ENCODE assay signal across 15 cellular contexts in genomic region chr11:7281083-7281482, GRCh38. TPM values are rescaled to one million over a fixed set of nuclear protein-coding genes. Genes with fewer than 3 reads are reported as not detected.
DNase-seq lines count a peak whose midpoint lies in the region; ATAC-seq and TF ChIP-seq lines count a peak whose summit lies in the region.
"Had no signal": no experiment of that assay in that cellular context is flagged by ENCODE, and none has a peak within 500 bp of the region (broad histone marks: within the 10 kb centered on the region; RNA-seq: fewer than 3 reads in every experiment).

No MANE protein-coding gene starts in this region.

- no peak overlapping the region for H3K27ac ChIP-seq in GM23338 (ENCODE audit: low read depth)
- no peak overlapping the region for H3K27ac ChIP-seq in mesendoderm (ENCODE audit: low read depth, low read length)
- no peak overlapping the region for H3K27ac ChIP-seq in coronary artery
- H3K27ac ChIP-seq in spleen, result no peak overlapping the region
- H3K27ac ChIP-seq: lower lobe of right lung had no signal

- H3K4me1 ChIP-seq in GM23338 (ENCODE audit: insufficient read depth) (no peaks in the 10 kb centered on the region), mesendoderm (ENCODE audit: control insufficient read depth, low read depth, low read length) (no peaks in the 10 kb centered on the region), spleen (no peaks in the 10 kb centered on the region)
- H3K4me1 ChIP-seq: lower lobe of right lung had no signal

- H2AFZ ChIP-seq in GM23338, result no peak overlapping the region

- H3K4me3 ChIP-seq in GM23338 (no peak overlapping the region), mesendoderm (ENCODE audit: low read length) (no peak overlapping the region), coronary artery (no peak overlapping the region), spleen (no peak overlapping the region)
- H3K4me3 ChIP-seq: lower lobe of right lung had no signal

- no peak overlapping the region for H2BK5ac ChIP-seq in mesendoderm (ENCODE audit: low read length)

- peaks cover 0 to 15% (median 12%) of the 10 kb centered on the region in 8 donors for H3K9me3 ChIP-seq in spleen

- H3K36me3 ChIP-seq in GM23338 (ENCODE audit: insufficient read depth) (peaks cover 6% of the 10 kb centered on the region; the same call in 1 of the 2 replicates), mesendoderm (ENCODE audit: control insufficient read depth, insufficient read depth, low read length) (no peaks in the 10 kb centered on the region), spleen (no peaks in the 10 kb centered on the region)
- H3K36me3 ChIP-seq: lower lobe of right lung had no signal

- H3K4me2 ChIP-seq in GM23338 (no peak overlapping the region), mesendoderm (ENCODE audit: low read length) (no peak overlapping the region)

- TF ChIP-seq CTCF in GM23338 (conservative IDR thresholded peaks at IDR 0.05; ENCODE audit: low read depth in 2 of 2) (no peak), coronary artery (IDR thresholded peaks at IDR 0.05) (no peak), spleen (IDR thresholded peaks at IDR 0.05 in 8 of 11, conservative IDR thresholded peaks at IDR 0.05 in 3 of 11) (no peak)

- H3K18ac ChIP-seq in mesendoderm (ENCODE audit: low read length), result no peak overlapping the region

- no peaks in the 10 kb centered on the region for H3K79me1 ChIP-seq in mesendoderm (ENCODE audit: low read length)

- no CpG with 5 or more reads among the region's 1 CpG for WGBS in mesendoderm (ENCODE audit: extremely low coverage, insufficient coverage, low lambda C conversion rate)
- WGBS in spleen, 5 donors, result 72 to 93% (median 76%) methylated on average over 1 of the region's 1 CpG

- H3F3A ChIP-seq in GM23338 (replicated peaks; ENCODE audit: low read depth), result no peaks in the 10 kb centered on the region

- no peak overlapping the region for H3K9ac ChIP-seq in mesendoderm (ENCODE audit: low read length)

- H2AK5ac ChIP-seq in mesendoderm (ENCODE audit: low read length), result no peak overlapping the region

- DNase-seq in GM23338 (ENCODE audit: low spot score) (peak; percentile 37), RPMI7951 (ENCODE audit: low read depth) (peak; percentile 7), dermis microvascular lymphatic vessel endothelial cell (ENCODE audit: low read depth in 2 of 2) (peak; percentile 28 to 67), mesendoderm (peak; percentile 92), coronary artery (ENCODE audit: low spot score) (no peak), SKM-1 treated with dmso at 0.1 percent for 144 hours (lab: John Stamatoyannopoulos, UW; ENCODE audit: unreplicated experiment) (no peak), spleen (no peak)
- DNase-seq: activated gamma-delta T cell treated with Interleukin-2 at 50 U/mL for 16 hours; effector CD4-positive, alpha-beta T cell; lower lobe of right lung; NCI-H2029 treated with DMSO at 0.1 percent for 48 hours; RPMI8226 had no signal

- peaks cover 2% of the 10 kb centered on the region for H3K27me3 Mint-ChIP-seq in GM23338 (ENCODE audit: insufficient read depth, low read depth, poor library complexity)

- ATAC-seq in GM23338 (no peak), GM18511 (IDR thresholded peaks at IDR 0.05; ENCODE audit: unreplicated experiment) (no peak)
- ATAC-seq: lower lobe of right lung; natural killer cell treated with Interleukin-12 subunit alpha and Interleukin-12 subunit beta and Interleukin-15 and Interleukin-18, amount 100 ng/mL, for 72 hours had no signal

- no peaks in the 10 kb centered on the region for H4K20me1 ChIP-seq in GM23338 (replicated peaks; ENCODE audit: insufficient read depth)

- no peak for TF ChIP-seq POLR2A in spleen (IDR thresholded peaks at IDR 0.05)

- H3K27me3 ChIP-seq in GM23338 (ENCODE audit: insufficient read depth) (no peaks in the 10 kb centered on the region), mesendoderm (ENCODE audit: insufficient read depth, low read length, poor library complexity) (no peaks in the 10 kb centered on the region), spleen (replicated peaks in 1 of 7) (no peaks in the 10 kb centered on the region)

- H2BK120ac ChIP-seq in mesendoderm (ENCODE audit: low read depth, low read length), result no peak overlapping the region

- no peaks in the 10 kb centered on the region; the same call in 2 of the 3 replicates for H3K4me1 Mint-ChIP-seq in GM23338

- H3K36me3 Mint-ChIP-seq in GM23338 (ENCODE audit: low read depth), result peaks cover 7% of the 10 kb centered on the region; the same call in 1 of the 3 replicates
- H3K36me3 Mint-ChIP-seq: natural killer cell treated with Interleukin-12 subunit alpha and Interleukin-12 subunit beta and Interleukin-15 and Interleukin-18, amount 100 ng/mL, for 72 hours had no signal

- intact Hi-C loops in spleen (cut with DNase I; ENCODE audit: low total_unique reads), result no loop called here

- H2BK15ac ChIP-seq in mesendoderm (replicated peaks; ENCODE audit: low read depth), result no peak overlapping the region

- H4K8ac ChIP-seq in mesendoderm (ENCODE audit: low read depth, low read length), result no peak overlapping the region

- H4K5ac ChIP-seq in mesendoderm (ENCODE audit: low read length), result no peak overlapping the region

- H3K23ac ChIP-seq in mesendoderm (ENCODE audit: low read length), result no peak overlapping the region

- no peaks in the 10 kb centered on the region for H3K79me2 ChIP-seq in GM23338 (replicated peaks; ENCODE audit: insufficient read depth)
- no peaks in the 10 kb centered on the region for H3K79me2 ChIP-seq in mesendoderm (ENCODE audit: control insufficient read depth, insufficient read depth, low read length)

- no peak overlapping the region for H3K4ac ChIP-seq in mesendoderm (ENCODE audit: low read depth, low read length)

- no peak overlapping the region for H3K27ac Mint-ChIP-seq in GM23338
- H3K27ac Mint-ChIP-seq: natural killer cell treated with Interleukin-12 subunit alpha and Interleukin-12 subunit beta and Interleukin-15 and Interleukin-18, amount 100 ng/mL, for 72 hours had no signal

- H3K56ac ChIP-seq in mesendoderm (ENCODE audit: low read length), result no peak overlapping the region

- H3K9me3 Mint-ChIP-seq in GM23338, result peaks cover 17% of the 10 kb centered on the region

- no peaks in the 10 kb centered on the region for H3K9me2 ChIP-seq in GM23338 (ENCODE audit: insufficient read depth)

- no peak overlapping the region for H3K4me3 Mint-ChIP-seq in GM23338
- H3K4me3 Mint-ChIP-seq: natural killer cell treated with Interleukin-12 subunit alpha and Interleukin-12 subunit beta and Interleukin-15 and Interleukin-18, amount 100 ng/mL, for 72 hours had no signal

TF ChIP-seq in GM23338, 12 proteins besides CTCF, POLR2A, EP300 and RAD21:
- no peak for TF ChIP-seq JUNB (IDR thresholded peaks at IDR 0.05; ENCODE audit: unreplicated experiment)
- no peak for TF ChIP-seq CREB1 (CRISPR knock-in tag; IDR thresholded peaks at IDR 0.05; ENCODE audit: low read depth)
- TF ChIP-seq POLR2AphosphoS5 (IDR thresholded peaks at IDR 0.05; ENCODE audit: low read depth), result no peak
- no peak for TF ChIP-seq ZNF331 (CRISPR knock-in tag; IDR thresholded peaks at IDR 0.05; ENCODE audit: low read depth)
- TF ChIP-seq EZH2 (IDR thresholded peaks at IDR 0.05; ENCODE audit: low read depth, unreplicated experiment), result no peak

RNA-seq across cellular contexts. Expression of gene SYT9, which starts 29.4 kb away (rescaled TPM):
- 2.4 and 2.7 TPM in 2 replicates for total RNA-seq in GM23338 (2014; rRNA removed; shearing (Covaris generic))
- polyA plus RNA-seq in GM23338 (2016; fragmentation: Nextera tagmentation; extraction: Ambion mirVana), result 0.70 and 0.91 TPM in 2 replicates
- total RNA-seq in RPMI7951 (2014; rRNA removed; shearing (Covaris generic)), result not detected in 2 replicates
- 0.77 and 1.6 TPM in 2 replicates for total RNA-seq in dermis microvascular lymphatic vessel endothelial cell
- 0.58 TPM for polyA plus RNA-seq in mesendoderm (2013, experiment 1 of 2)
- 0.63 TPM for polyA plus RNA-seq in mesendoderm (2013, experiment 2 of 2)
- under 1 TPM in 3 of 7 donors, not detected in 4; 0.10 to 0.39 (median 0.14) TPM for total RNA-seq in spleen
- under 1 TPM; 0.02 to 0.06 (median 0.02) TPM for polyA plus RNA-seq in spleen
- total RNA-seq: natural killer cell treated with Interleukin-12 subunit alpha and Interleukin-12 subunit beta and Interleukin-15 and Interleukin-18, amount 100 ng/mL, for 72 hours; T-helper 2 cell treated with Interferon-gamma antibody and Interleukin-4, amounts not matched to agents 100 ng/mL and 5 ng/mL, for 36 hours had no signal

Comparison
In these comparisons a context has a peak if more than half of its experiments do, and no peak if none do; other contexts are left out.
1. DNase-seq: peak in GM23338 (single experiment), RPMI7951 (single experiment), dermis microvascular lymphatic vessel endothelial cell (2 of 2) and mesendoderm (single experiment); none in coronary artery (single experiment), SKM-1 treated with dmso at 0.1 percent for 144 hours (single experiment) and spleen (single experiment).